15 cellular contexts compared by ENCODE assay signal in the genomic region with DNA sequence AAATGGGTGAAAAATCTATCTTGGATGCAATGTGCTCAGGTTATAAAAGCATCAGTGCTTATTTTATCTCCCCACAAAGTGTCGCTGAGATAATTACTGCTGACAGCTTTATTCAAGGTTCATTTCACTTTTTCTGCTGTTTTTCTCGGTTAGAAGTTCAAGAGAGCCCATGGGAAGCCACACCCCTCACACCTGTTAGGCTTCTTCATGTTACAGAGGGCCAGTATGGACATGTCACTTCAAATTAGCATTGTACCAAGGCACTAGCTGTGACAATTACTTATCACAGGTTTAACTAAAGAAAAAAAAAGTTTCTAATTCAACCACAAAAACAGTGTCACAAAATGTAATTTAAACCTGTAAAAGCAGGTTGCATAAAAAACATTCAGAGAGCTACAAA.
DNase-seq lines count a peak whose midpoint lies in the region; ATAC-seq and TF ChIP-seq lines count a peak whose summit lies in the region.
"Had no signal": no experiment of that assay in that cellular context is flagged by ENCODE, and none has a peak within 500 bp of the region (broad histone marks: within the 10 kb centered on the region; RNA-seq: fewer than 3 reads in every experiment).

No MANE protein-coding gene starts in this region.

- H3K4me1 Mint-ChIP-seq in MCF 10A (ENCODE audit: insufficient read depth, unreplicated experiment), result peaks cover 6% of the 10 kb centered on the region

- H3K27ac Mint-ChIP-seq in MCF 10A (ENCODE audit: low read depth, unreplicated experiment), result no peak overlapping the region
- H3K27ac Mint-ChIP-seq: activated naive CD8-positive, alpha-beta T cell treated with anti-CD3 and anti-CD28 coated beads for 36 hours had no signal

- TF ChIP-seq CTCF in mammary epithelial cell (conservative IDR thresholded peaks at IDR 0.05 in 1 of 2, IDR thresholded peaks at IDR 0.05 in 1 of 2; ENCODE audit: extremely low read depth in 1 of 2, insufficient read depth in 1 of 2, low read depth in 1 of 2, low read length in 2 of 2), result no peak
- no peak for TF ChIP-seq CTCF in MCF 10A (IDR thresholded peaks at IDR 0.05; ENCODE audit: unreplicated experiment)

- peaks cover 2% of the 10 kb centered on the region for H3K36me3 Mint-ChIP-seq in MCF 10A (ENCODE audit: insufficient read depth, unreplicated experiment)

- no peak overlapping the region for H3K4me3 Mint-ChIP-seq in MCF 10A (ENCODE audit: unreplicated experiment)
- H3K4me3 Mint-ChIP-seq: activated naive CD8-positive, alpha-beta T cell treated with anti-CD3 and anti-CD28 coated beads for 36 hours; neural crest cell had no signal

- H2AFZ ChIP-seq in mammary epithelial cell (ENCODE audit: low read depth, low read length), result no peak overlapping the region

- H3K4me2 ChIP-seq in mammary epithelial cell (ENCODE audit: insufficient read depth, low read depth, low read length), result peak overlapping the region; percentile 2
- H3K4me2 ChIP-seq: A549 had no signal

- H3K4me1 ChIP-seq in mammary epithelial cell (ENCODE audit: insufficient read depth, low read length), result peaks cover 9% of the 10 kb centered on the region
- H3K4me1 ChIP-seq: A549, transverse colon had no signal

- H3K9me3 ChIP-seq in mammary epithelial cell (replicated peaks; ENCODE audit: insufficient read depth, low read length), result no peaks in the 10 kb centered on the region
- H3K9me3 ChIP-seq: A549, transverse colon had no signal

- ATAC-seq in HG03565 (IDR thresholded peaks at IDR 0.05; ENCODE audit: unreplicated experiment), result peak; percentile 48
- ATAC-seq in GM19397 (IDR thresholded peaks at IDR 0.05; ENCODE audit: unreplicated experiment), result no peak
- ATAC-seq: A549, Panc1 had no signal

- H3K9me3 Mint-ChIP-seq in MCF 10A (ENCODE audit: unreplicated experiment), result no peaks in the 10 kb centered on the region
- H3K9me3 Mint-ChIP-seq: activated naive CD8-positive, alpha-beta T cell treated with anti-CD3 and anti-CD28 coated beads for 36 hours had no signal

- no peaks in the 10 kb centered on the region for H4K20me1 ChIP-seq in mammary epithelial cell (ENCODE audit: insufficient read depth, low read length)

- no peak overlapping the region for H3K27ac ChIP-seq in mammary epithelial cell (ENCODE audit: insufficient read depth, low read depth, low read length)
- H3K27ac ChIP-seq: A549, transverse colon had no signal

- H3K9ac ChIP-seq in mammary epithelial cell (ENCODE audit: insufficient read depth, low read length), result no peak overlapping the region

- intact Hi-C loops in mammary epithelial cell (cut with micrococcal nuclease), result no loop called here
- intact Hi-C loops in MCF 10A (cut with micrococcal nuclease), result no loop called here

- H3K36me3 ChIP-seq in mammary epithelial cell (ENCODE audit: insufficient read depth, low read length), result no peaks in the 10 kb centered on the region
- H3K36me3 ChIP-seq: transverse colon had no signal

- no peaks in the 10 kb centered on the region for H3K79me2 ChIP-seq in mammary epithelial cell (ENCODE audit: insufficient read depth, low read length)

- no peak overlapping the region for H3K4me3 ChIP-seq in mammary epithelial cell (replicated peaks in 1 of 3; ENCODE audit: insufficient read depth in 1 of 3, low read depth in 2 of 3, low read length in 3 of 3)
- H3K4me3 ChIP-seq: A549, transverse colon had no signal

- CTCF ChIA-PET in mammary epithelial cell (lab: Charles Lee; ENCODE audit: low non-redundant PET) (no interaction called here), MCF 10A (lab: Yijun Ruan, JAX) (interaction anchor here (0.6 to 5.5 kb wide), 7 partner anchors 8 to 1111 kb away, joined by 3 to 48 read pairs (median 3); no protein-coding TSS in a partner anchor)

- H3K27me3 Mint-ChIP-seq in MCF 10A (ENCODE audit: insufficient read depth, unreplicated experiment), result no peaks in the 10 kb centered on the region
- H3K27me3 Mint-ChIP-seq: activated naive CD8-positive, alpha-beta T cell treated with anti-CD3 and anti-CD28 coated beads for 36 hours had no signal

- WGBS in mammary epithelial cell (ENCODE audit: low coverage, missing lambda C conversion rate), result 44% methylated on average over 2 of the region's 2 CpGs

- no peaks in the 10 kb centered on the region for H3K27me3 ChIP-seq in mammary epithelial cell (ENCODE audit: insufficient read depth, low read length)
- H3K27me3 ChIP-seq: transverse colon had no signal

- POLR2A ChIA-PET in MCF 10A (lab: Yijun Ruan, JAX), result interaction anchor here (0.6 kb wide), 1 partner anchor 219 kb away, joined by 3 read pairs; no protein-coding TSS in a partner anchor

- in situ Hi-C loops in mammary epithelial cell (cut with MboI; ENCODE audit: low sequenced_read_pairs in 2 of 2), result no loop called here

- DNase-seq in mammary epithelial cell (no peak), MCF 10A (ENCODE audit: unreplicated experiment) (no peak), NCI-H69 (lab: John Stamatoyannopoulos, UW) (peak; percentile 96), HUDEP-2 (lab: John Stamatoyannopoulos, UW; ENCODE audit: unreplicated experiment in 76 of 76) (no peak), hypothalamus (lab: John Stamatoyannopoulos, UW) (no peak)
- no peak for DNase-seq in stimulated activated CD8-positive, alpha-beta memory T cell treated with anti-CD3 and anti-CD28 coated beads, Interleukin-4, amount 100 ng/mL, for 48 hours
- DNase-seq: activated naive CD8-positive, alpha-beta T cell treated with anti-CD3 and anti-CD28 coated beads for 36 hours; effector CD8-positive, alpha-beta T cell; stimulated activated CD4-positive, alpha-beta T cell treated with anti-CD3 and anti-CD28 coated beads, Interleukin-4, amount 100 ng/mL, for 4 hours; transverse colon had no signal

- no TSS peak for BruUV-seq in mammary epithelial cell (replicated peaks; lab: Mats Ljungman, UMichigan)
- no TSS peak for BruUV-seq in MCF 10A (replicated peaks; lab: Mats Ljungman, UMichigan)

- dilution Hi-C loops in mammary epithelial cell (cut with HindIII; ENCODE audit: low sequenced_read_pairs), result no loop called here
